ENCODE assay signal across 8 cellular contexts in the genomic region with DNA sequence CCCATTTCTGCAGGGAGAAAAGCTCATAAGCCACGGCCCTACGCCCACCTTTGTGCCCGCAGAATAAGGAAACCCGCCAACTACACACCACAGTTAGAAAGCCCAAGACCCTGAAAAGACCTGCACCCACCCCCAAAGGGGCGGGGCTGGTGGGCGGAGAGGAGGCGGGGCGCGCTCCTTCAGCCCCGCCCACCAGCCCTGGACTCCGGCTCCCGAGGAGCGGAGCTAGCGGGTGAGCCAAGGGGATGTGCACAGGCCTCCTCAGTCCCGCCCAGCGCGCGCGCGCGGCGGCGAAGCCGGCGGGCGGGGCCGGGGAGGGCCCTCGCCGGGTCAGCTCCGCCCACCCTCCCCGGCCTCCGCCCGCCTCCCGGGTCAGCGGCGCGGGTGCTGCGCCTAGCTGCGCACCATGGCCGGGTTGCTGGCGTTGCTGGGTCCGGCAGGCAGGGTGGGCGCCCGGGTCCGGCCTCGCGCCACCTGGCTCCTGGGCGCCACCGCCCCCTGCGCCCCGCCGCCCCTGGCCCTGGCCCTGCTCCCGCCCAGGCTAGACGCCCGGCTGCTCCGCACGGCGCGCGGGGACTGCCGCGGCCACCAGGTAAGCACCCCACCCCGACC. TPM values are rescaled to one million over a fixed set of nuclear protein-coding genes. Genes with fewer than 3 reads are reported as not detected.
A peak's percentile ranks its signal among the peaks of the same experiment; 100 is the strongest.
DNase-seq lines count a peak whose midpoint lies in the region; ATAC-seq and TF ChIP-seq lines count a peak whose summit lies in the region.

A gene with protein sequence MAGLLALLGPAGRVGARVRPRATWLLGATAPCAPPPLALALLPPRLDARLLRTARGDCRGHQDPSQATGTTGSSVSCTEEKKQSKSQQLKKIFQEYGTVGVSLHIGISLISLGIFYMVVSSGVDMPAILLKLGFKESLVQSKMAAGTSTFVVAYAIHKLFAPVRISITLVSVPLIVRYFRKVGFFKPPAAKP (plus strand): TSS at position 375 of the 612 bp plus-strand sequence. CDS start 32 bp downstream, at position 407.

- peak within 1 kb of the TSS; percentile 92 for H3K4me3 Mint-ChIP-seq in neural progenitor cell

- H4K20me1 ChIP-seq in DND-41 (ENCODE audit: insufficient read depth, low read length) (no peaks in the 10 kb centered on the region; the same call in 1 of the 2 replicates), neural progenitor cell (ENCODE audit: low read depth) (peaks cover 9% of the 10 kb centered on the region)

- H2AFZ ChIP-seq in DND-41 (ENCODE audit: low read depth, low read length) = peak within 1 kb of the TSS; percentile 72
- peak within 1 kb of the TSS; percentile 71 for H2AFZ ChIP-seq in neural progenitor cell (replicated peaks)

- no peaks in the 10 kb centered on the region for H3K27me3 ChIP-seq in DND-41 (ENCODE audit: insufficient read depth, low read length, poor library complexity)
- peaks cover 7% of the 10 kb centered on the region for H3K27me3 ChIP-seq in SJCRH30
- no peaks in the 10 kb centered on the region for H3K27me3 ChIP-seq in foreskin keratinocyte
- peaks cover 15% of the 10 kb centered on the region for H3K27me3 ChIP-seq in neural progenitor cell
- no peaks in the 10 kb centered on the region for H3K27me3 ChIP-seq in stomach smooth muscle (ENCODE audit: control insufficient read depth in 1 of 2, insufficient read depth in 2 of 2, low read length in 2 of 2)

- H3K27ac Mint-ChIP-seq in neural progenitor cell = peak within 1 kb of the TSS; percentile 60

- H3K36me3 ChIP-seq in DND-41 (ENCODE audit: insufficient read depth, low read length) (no peaks in the 10 kb centered on the region), SJCRH30 (no peaks in the 10 kb centered on the region), neural progenitor cell (no peaks in the 10 kb centered on the region), stomach smooth muscle (ENCODE audit: control insufficient read depth in 2 of 2, insufficient read depth in 2 of 2, low read length in 2 of 2) (peaks cover 2 to 5% of the 10 kb centered on the region in 2 donors)

- DNase-seq in DND-41 (peak; percentile 91), H4 (ENCODE audit: low spot score) (peak; percentile 71), LoVo (ENCODE audit: low spot score) (peak; percentile 88), SJCRH30 (peak; percentile 99), foreskin keratinocyte (peak; percentile 47 to 66), neural progenitor cell (ENCODE audit: low spot score) (peak; percentile 96)
- DNase-seq in activated naive CD4-positive, alpha-beta T cell treated with Interleukin-2 at 50 U/mL for 16 hours = peak; percentile 83

- H3K79me2 ChIP-seq in DND-41 (ENCODE audit: insufficient read depth, low read length) (no peaks in the 10 kb centered on the region), neural progenitor cell (ENCODE audit: low read depth) (no peaks in the 10 kb centered on the region)

- peak within 1 kb of the TSS; percentile 55 to 66; a peak in 3 of 4 replicates for H3K4me3 ChIP-seq in DND-41 (ENCODE audit: low read depth in 1 of 2, low read length in 2 of 2)
- peak within 1 kb of the TSS; percentile 73 for H3K4me3 ChIP-seq in SJCRH30
- peak within 1 kb of the TSS; percentile 81 for H3K4me3 ChIP-seq in neural progenitor cell
- H3K4me3 ChIP-seq in stomach smooth muscle (ENCODE audit: low read length in 2 of 2) = peak within 1 kb of the TSS; percentile 79 to 92

- peaks cover 22% of the 10 kb centered on the region for H3K4me1 ChIP-seq in DND-41 (ENCODE audit: insufficient read depth, low read length)
- H3K4me1 ChIP-seq in SJCRH30 = peaks cover 20% of the 10 kb centered on the region
- H3K4me1 ChIP-seq in foreskin keratinocyte = no peaks in the 10 kb centered on the region
- peaks cover 20% of the 10 kb centered on the region for H3K4me1 ChIP-seq in neural progenitor cell
- peaks cover 18% of the 10 kb centered on the region for H3K4me1 ChIP-seq in stomach smooth muscle (ENCODE audit: control insufficient read depth, insufficient read depth, low read length)

- H3K27me3 Mint-ChIP-seq in neural progenitor cell (ENCODE audit: insufficient read depth, low read depth) = peaks cover 5% of the 10 kb centered on the region

- peak within 1 kb of the TSS; percentile 78 for H3K9ac ChIP-seq in DND-41 (ENCODE audit: low read depth, low read length)
- H3K9ac ChIP-seq in neural progenitor cell = no peak within 1 kb of the TSS
- H3K9ac ChIP-seq in stomach smooth muscle (ENCODE audit: low read length in 2 of 2) = peak within 1 kb of the TSS; percentile 78 to 80

- ATAC-seq in DND-41 (ENCODE audit: insufficient read depth, low read depth) (peak; percentile 99), foreskin keratinocyte (peak; percentile 91)

- H3K4me2 ChIP-seq in DND-41 (ENCODE audit: insufficient read depth, low read length) (peak within 1 kb of the TSS; percentile 91), neural progenitor cell (peak within 1 kb of the TSS; percentile 98)

- H3K36me3 Mint-ChIP-seq in neural progenitor cell = no peaks in the 10 kb centered on the region

- H3K9me3 Mint-ChIP-seq in neural progenitor cell = no peaks in the 10 kb centered on the region

- H3K27ac ChIP-seq in DND-41 (ENCODE audit: low read length) (no peak within 1 kb of the TSS; the same call in 1 of the 2 replicates), SJCRH30 (peak within 1 kb of the TSS; percentile 78), foreskin keratinocyte (no peak within 1 kb of the TSS), neural progenitor cell (no peak within 1 kb of the TSS), stomach smooth muscle (ENCODE audit: low read length) (peak within 1 kb of the TSS; percentile 62)

- H3F3A ChIP-seq in neural progenitor cell (ENCODE audit: low read depth) = peaks cover 17% of the 10 kb centered on the region

- peaks cover 33% of the 10 kb centered on the region for H3K4me1 Mint-ChIP-seq in neural progenitor cell

- TF ChIP-seq CTCF in DND-41 (IDR thresholded peaks at IDR 0.05; ENCODE audit: borderline replicate concordance, extremely low read depth, low read length, poor library complexity, severe bottlenecking) = no peak
- TF ChIP-seq CTCF in foreskin keratinocyte (conservative IDR thresholded peaks at IDR 0.05) = no peak
- TF ChIP-seq CTCF in neural progenitor cell (IDR thresholded peaks at IDR 0.05) = no peak

- H3K9me3 ChIP-seq in DND-41 (ENCODE audit: insufficient read depth, low read length, severe bottlenecking) (no peaks in the 10 kb centered on the region), SJCRH30 (replicated peaks) (no peaks in the 10 kb centered on the region), neural progenitor cell (ENCODE audit: low read depth) (no peaks in the 10 kb centered on the region), stomach smooth muscle (ENCODE audit: control insufficient read depth in 2 of 2, low read length in 2 of 2) (no peaks in the 10 kb centered on the region)

RNA-seq across cellular contexts. Expression of the gene that starts here (rescaled TPM):
- total RNA-seq in H4 (2014; rRNA removed; shearing (Covaris generic)) = 13.0 and 14.4 TPM in 2 replicates
- 106 and 110 TPM in 2 replicates for total RNA-seq in SJCRH30 (2014; rRNA removed; shearing (Covaris generic))
- 20.7 and 24.1 TPM in 2 replicates for total RNA-seq in foreskin keratinocyte
- polyA plus RNA-seq in foreskin keratinocyte = 14.7 and 19.1 TPM in 2 replicates
- 19.3 and 26.7 TPM in 2 replicates for total RNA-seq in neural progenitor cell (ENCODE audit: low replicate concordance)

Comparison
In these comparisons a context has a peak if more than half of its experiments do, and no peak if none do; other contexts are left out.
1. H3K27ac ChIP-seq: peak in SJCRH30 (single experiment) and stomach smooth muscle (single experiment); none in DND-41 (single experiment), foreskin keratinocyte (single experiment) and neural progenitor cell (single experiment).
2. Peak in every context shown above with its lines, with median percentiles within 50 percentile points of each other: DNase-seq and H3K4me3 ChIP-seq.